ENCODE assay signal across 8 cellular contexts in genomic region chr4:37685211-37685725, GRCh38. TPM values are rescaled to one million over a fixed set of nuclear protein-coding genes. Genes with fewer than 3 reads are reported as not detected.
A peak's percentile ranks its signal among the peaks of the same experiment; 100 is the strongest.
DNase-seq lines count a peak whose midpoint lies in the region; ATAC-seq, FAIRE-seq and TF ChIP-seq lines count a peak whose summit lies in the region.

No MANE protein-coding gene starts in this region.

- ATAC-seq in DND-41 (ENCODE audit: insufficient read depth, low read depth) (no peak), foreskin keratinocyte (no peak)
- no peak for ATAC-seq in activated T-cell treated with anti-CD3 and anti-CD28 coated beads, Interleukin-2, amount 50 U/mL, for 4 hours

- no peaks in the 10 kb centered on the region for H3K9me3 Mint-ChIP-seq in activated T-cell treated with anti-CD3 and anti-CD28 coated beads, Interleukin-2, amount 50 U/mL, for 4 hours

- peak; percentile 43 for DNase-seq in DND-41
- peak; percentile 12 for DNase-seq in activated T-cell treated with anti-CD3 and anti-CD28 coated beads, Interleukin-2, amount 50 U/mL, for 4 hours
- no peak for DNase-seq in foreskin keratinocyte
- DNase-seq in putamen (ENCODE audit: low spot score): peak; percentile 19
- no peak for DNase-seq in NCI-H146 (lab: John Stamatoyannopoulos, UW)
- no peak for DNase-seq in D721Med (ENCODE audit: insufficient read length, low spot score)
- no peak for DNase-seq in occipital lobe (lab: John Stamatoyannopoulos, UW)

- peaks cover 11% of the 10 kb centered on the region; the same call in 1 of the 2 replicates for H4K20me1 ChIP-seq in DND-41 (ENCODE audit: insufficient read depth, low read length)

- H3K36me3 Mint-ChIP-seq in activated T-cell treated with anti-CD3 and anti-CD28 coated beads, Interleukin-2, amount 50 U/mL, for 4 hours (ENCODE audit: insufficient read depth): peaks cover 2% of the 10 kb centered on the region

- H3K4me1 ChIP-seq in DND-41 (ENCODE audit: insufficient read depth, low read length): peaks cover 24% of the 10 kb centered on the region
- no peaks in the 10 kb centered on the region for H3K4me1 ChIP-seq in foreskin keratinocyte

- peak overlapping the region; percentile 68 for H3K4me2 ChIP-seq in DND-41 (ENCODE audit: insufficient read depth, low read length)

- H3K9ac ChIP-seq in DND-41 (ENCODE audit: low read depth, low read length): peak overlapping the region; percentile 91

- H3K27me3 Mint-ChIP-seq in activated T-cell treated with anti-CD3 and anti-CD28 coated beads, Interleukin-2, amount 50 U/mL, for 4 hours (ENCODE audit: low read depth): no peaks in the 10 kb centered on the region

- peak overlapping the region; percentile 71 for H2AFZ ChIP-seq in DND-41 (ENCODE audit: low read depth, low read length)

- H3K27me3 ChIP-seq in DND-41 (ENCODE audit: insufficient read depth, low read length, poor library complexity) (no peaks in the 10 kb centered on the region), foreskin keratinocyte (no peaks in the 10 kb centered on the region)

- peak overlapping the region; percentile 89 for H3K4me3 Mint-ChIP-seq in activated T-cell treated with anti-CD3 and anti-CD28 coated beads, Interleukin-2, amount 50 U/mL, for 4 hours

- H3K36me3 ChIP-seq in DND-41 (ENCODE audit: insufficient read depth, low read length) (0 out of 2 replicates have a peak, but pooled peaks cover 2% of the 10 kb centered on the region), KOPT-K1 (ENCODE audit: insufficient read depth, low read length) (no peaks in the 10 kb centered on the region)

- no peaks in the 10 kb centered on the region for H3K9me3 ChIP-seq in DND-41 (ENCODE audit: insufficient read depth, low read length, severe bottlenecking)
- H3K9me3 ChIP-seq in KOPT-K1 (ENCODE audit: insufficient read depth, low read length, poor library complexity, severe bottlenecking): no peaks in the 10 kb centered on the region

- H3K79me2 ChIP-seq in DND-41 (ENCODE audit: insufficient read depth, low read length): peaks cover 44% of the 10 kb centered on the region

- TF ChIP-seq CTCF in DND-41 (IDR thresholded peaks at IDR 0.05; ENCODE audit: borderline replicate concordance, extremely low read depth, low read length, poor library complexity, severe bottlenecking): no peak
- no peak for TF ChIP-seq CTCF in foreskin keratinocyte (conservative IDR thresholded peaks at IDR 0.05)
- TF ChIP-seq CTCF in D721Med (IDR thresholded peaks at IDR 0.05; ENCODE audit: insufficient read depth, missing control alignments): no peak

- peak overlapping the region; percentile 68 to 82 for H3K4me3 ChIP-seq in DND-41 (ENCODE audit: low read depth in 1 of 2, low read length in 2 of 2)

- no peak for FAIRE-seq in D721Med (lab: Jason Lieb, UNC)

- peaks cover 38% of the 10 kb centered on the region for H3K4me1 Mint-ChIP-seq in activated T-cell treated with anti-CD3 and anti-CD28 coated beads, Interleukin-2, amount 50 U/mL, for 4 hours (ENCODE audit: low read depth)

- H3K27ac ChIP-seq in DND-41 (ENCODE audit: low read length) (peak overlapping the region; percentile 80), KOPT-K1 (ENCODE audit: low read depth, low read length, poor library complexity, severe bottlenecking) (peak overlapping the region; percentile 79), foreskin keratinocyte (peak overlapping the region; percentile 75)

RNA-seq across cellular contexts. Expression of gene RELL1, which starts 0.9 kb away (rescaled TPM):
- 1 to 10 TPM; 7.7 to 9.0 (median 8.2) TPM for total RNA-seq in activated T-cell treated with anti-CD3 and anti-CD28 coated beads, Interleukin-2, amount 50 U/mL, for 4 hours
- total RNA-seq in foreskin keratinocyte: 46.2 and 47.2 TPM in 2 replicates
- 0.99 and 1.6 TPM in 2 replicates for polyA plus RNA-seq in foreskin keratinocyte
- 40.6 TPM for total RNA-seq in occipital lobe

Comparison
In these comparisons a context has a peak if more than half of its experiments do, and no peak if none do; other contexts are left out.
1. DNase-seq: peak in DND-41 (single experiment), activated T-cell treated with anti-CD3 and anti-CD28 coated beads, Interleukin-2, amount 50 U/mL, for 4 hours (single experiment) and putamen (single experiment); none in foreskin keratinocyte (0 of 2), NCI-H146 (single experiment), D721Med (single experiment) and occipital lobe (single experiment).
2. Peak in every context shown above with its lines, with median percentiles within 50 percentile points of each other: H3K27ac ChIP-seq.